In the genomic region with DNA sequence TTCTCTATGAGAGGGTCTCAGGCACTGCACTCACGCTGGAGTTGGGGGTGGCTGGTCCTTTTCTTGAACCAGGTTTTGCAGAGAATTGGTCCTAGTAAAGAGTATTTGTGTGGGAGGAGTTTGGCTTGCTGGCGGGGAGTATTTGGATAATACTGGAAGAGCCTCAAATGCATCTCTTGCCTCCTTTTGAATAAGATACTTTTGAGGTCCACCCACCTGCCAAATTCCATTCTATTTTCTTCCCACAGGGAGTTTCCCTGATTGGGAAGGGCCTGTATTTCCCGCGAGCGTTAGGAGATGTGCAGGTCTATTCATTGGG, we compare ENCODE assay signal across 8 cellular contexts. TPM values are rescaled to one million over a fixed set of nuclear protein-coding genes. Genes with fewer than 3 reads are reported as not detected.
DNase-seq lines count a peak whose midpoint lies in the region; ATAC-seq and TF ChIP-seq lines count a peak whose summit lies in the region.

No MANE protein-coding gene starts in this region.

- H3K36me3 Mint-ChIP-seq in naive B cell = peaks cover 0 to 13% of the 10 kb centered on the region in 2 donors

- H3K4me1 Mint-ChIP-seq in naive B cell = peaks cover 59 to 69% (median 67%) of the 10 kb centered on the region in 3 donors

- peaks cover 0 to 31% (median 0%) of the 10 kb centered on the region in 11 experiments; a peak in 6 of 22 replicates for H3K9me3 ChIP-seq in BLaER1 treated with 17β-estradiol and CSF1 and Interleukin-3, amounts not matched to agents 10 nM and 100 nM (replicated peaks in 1 of 11)
- no peaks in the 10 kb centered on the region for H3K9me3 ChIP-seq in colonic mucosa

- H3K27me3 ChIP-seq in BLaER1 treated with 17β-estradiol and CSF1 and Interleukin-3, amounts not matched to agents 10 nM and 100 nM = peaks cover 0 to 7% (median 0%) of the 10 kb centered on the region in 11 experiments; a peak in 3 of 22 replicates
- no peaks in the 10 kb centered on the region for H3K27me3 ChIP-seq in colonic mucosa

- peak overlapping the region; percentile 73 to 96 (median 87) for H3K4me2 ChIP-seq in BLaER1 treated with 17β-estradiol and CSF1 and Interleukin-3, amounts not matched to agents 10 nM and 100 nM

- H3K4me3 ChIP-seq in BLaER1 treated with 17β-estradiol and CSF1 and Interleukin-3, amounts not matched to agents 10 nM and 100 nM = peak overlapping the region; percentile 79 to 91 (median 88); a peak in 19 of 20 replicates
- peak overlapping the region; percentile 51 for H3K4me3 ChIP-seq in LNCaP clone FGC (ENCODE audit: low read depth, low read length)
- peak overlapping the region; percentile 41 for H3K4me3 ChIP-seq in colonic mucosa

- DNase-seq in LNCaP clone FGC (ENCODE audit: low read depth) (no peak), colonic mucosa (no peak), naive B cell (no peak), NCI-H1436 treated with DMSO at 0.1 percent for 48 hours (lab: John Stamatoyannopoulos, UW) (no peak), NCI-H2029 (lab: John Stamatoyannopoulos, UW) (no peak), HPDE6-E6E7 (ENCODE audit: extremely low spot score) (no peak)

- peaks cover 27 to 80% (median 65%) of the 10 kb centered on the region in 10 experiments for H3K4me1 ChIP-seq in BLaER1 treated with 17β-estradiol and CSF1 and Interleukin-3, amounts not matched to agents 10 nM and 100 nM
- no peaks in the 10 kb centered on the region for H3K4me1 ChIP-seq in colonic mucosa

- peak overlapping the region; percentile 35 to 98 (median 64); a peak in 17 of 22 replicates for H3K9ac ChIP-seq in BLaER1 treated with 17β-estradiol and CSF1 and Interleukin-3, amounts not matched to agents 10 nM and 100 nM
- peak overlapping the region in 1 of 2 donors; percentile 81 for H3K9ac ChIP-seq in colonic mucosa (ENCODE audit: low read depth in 2 of 2, low read length in 2 of 2)

- H3K27ac ChIP-seq in BLaER1 treated with 17β-estradiol and CSF1 and Interleukin-3, amounts not matched to agents 10 nM and 100 nM = peak overlapping the region; percentile 4 to 95 (median 50); a peak in 18 of 22 replicates
- H3K27ac ChIP-seq in colonic mucosa = peak overlapping the region; percentile 89

- peaks cover 0 to 24% (median 7%) of the 10 kb centered on the region in 11 experiments; a peak in 6 of 22 replicates for H3K36me3 ChIP-seq in BLaER1 treated with 17β-estradiol and CSF1 and Interleukin-3, amounts not matched to agents 10 nM and 100 nM
- H3K36me3 ChIP-seq in colonic mucosa = no peaks in the 10 kb centered on the region

- ATAC-seq in naive B cell (ENCODE audit: low read depth in 2 of 2) (no peak), HG03039 (IDR thresholded peaks at IDR 0.05; ENCODE audit: unreplicated experiment) (no peak)

- peak overlapping the region; percentile 83 to 97 (median 93) for H3K4me3 Mint-ChIP-seq in naive B cell

- TF ChIP-seq CTCF in LNCaP clone FGC (IDR thresholded peaks at IDR 0.05; ENCODE audit: control insufficient read depth, extremely low read depth, insufficient read depth) = no peak
- TF ChIP-seq CTCF in colonic mucosa (IDR thresholded peaks at IDR 0.05) = no peak

- peak overlapping the region; percentile 85 to 99 (median 96) for H3K27ac Mint-ChIP-seq in naive B cell

- H3K9me3 Mint-ChIP-seq in naive B cell = peaks cover 0 to 2% (median 0%) of the 10 kb centered on the region in 7 donors

- H3K27me3 Mint-ChIP-seq in naive B cell = no peaks in the 10 kb centered on the region

- peaks cover 19 to 37% (median 35%) of the 10 kb centered on the region in 11 experiments; a peak in 20 of 22 replicates for H4K20me1 ChIP-seq in BLaER1 treated with 17β-estradiol and CSF1 and Interleukin-3, amounts not matched to agents 10 nM and 100 nM

- intact Hi-C loops in colonic mucosa (cut with DNase I) = loop anchor here (5.0 kb wide), 1 partner anchor 61 kb away; no protein-coding TSS in a partner anchor

RNA-seq across cellular contexts. Expression of a gene that starts 0.5 kb away (rescaled TPM):
- 10 to 100 TPM; 12.0 to 18.3 TPM for total RNA-seq in colonic mucosa
- 10 to 100 TPM; 23.8 to 61.4 (median 49.6) TPM for polyA plus RNA-seq in naive B cell (ENCODE audit: low read depth in 6 of 6)
